ENCODE assay signal across 13 cellular contexts in genomic region chr10:80537705-80538480, GRCh38. TPM values are rescaled to one million over a fixed set of nuclear protein-coding genes. Genes with fewer than 3 reads are reported as not detected.
DNase-seq lines count a peak whose midpoint lies in the region; ATAC-seq and TF ChIP-seq lines count a peak whose summit lies in the region.
"Had no signal": no experiment of that assay in that cellular context is flagged by ENCODE, and none has a peak within 500 bp of the region (broad histone marks: within the 10 kb centered on the region; RNA-seq: fewer than 3 reads in every experiment).

Gene SH2D4B, plus strand, starts transcription at chr10:80537902. Its CDS starts 430 bp downstream, at chr10:80538332.

- H3K36me3 ChIP-seq in colonic mucosa (no peaks in the 10 kb centered on the region), neural progenitor cell (no peaks in the 10 kb centered on the region)

- H3K27ac Mint-ChIP-seq in neural progenitor cell = peak within 1 kb of the TSS; percentile 91

- no peak within 1 kb of the TSS for H3K27ac ChIP-seq in colonic mucosa
- peak within 1 kb of the TSS; percentile 34 for H3K27ac ChIP-seq in neural progenitor cell

- no peaks in the 10 kb centered on the region for H3K79me2 ChIP-seq in neural progenitor cell (ENCODE audit: low read depth)

- peaks cover 9% of the 10 kb centered on the region for H3F3A ChIP-seq in neural progenitor cell (ENCODE audit: low read depth)

- H3K4me1 ChIP-seq in colonic mucosa (no peaks in the 10 kb centered on the region), neural progenitor cell (peaks cover 13% of the 10 kb centered on the region)

- H3K27me3 ChIP-seq in colonic mucosa = no peaks in the 10 kb centered on the region
- peaks cover 3% of the 10 kb centered on the region for H3K27me3 ChIP-seq in neural progenitor cell

- TF ChIP-seq CTCF in NB4 (IDR thresholded peaks at IDR 0.05; ENCODE audit: low read depth, low read length) = no peak
- no peak for TF ChIP-seq CTCF in colonic mucosa (IDR thresholded peaks at IDR 0.05)
- TF ChIP-seq CTCF in neural progenitor cell (IDR thresholded peaks at IDR 0.05) = no peak

- H3K36me3 Mint-ChIP-seq in neural progenitor cell = peaks cover 2% of the 10 kb centered on the region

- H3K4me3 Mint-ChIP-seq in neural progenitor cell = no peak within 1 kb of the TSS

- no peak within 1 kb of the TSS for H3K9ac ChIP-seq in colonic mucosa (ENCODE audit: low read depth in 2 of 2, low read length in 2 of 2)
- no peak within 1 kb of the TSS for H3K9ac ChIP-seq in neural progenitor cell

- H3K27me3 Mint-ChIP-seq in neural progenitor cell (ENCODE audit: insufficient read depth, low read depth) = peaks cover 4% of the 10 kb centered on the region

- H3K4me3 ChIP-seq in NB4 (ENCODE audit: low read depth, low read length) (peak within 1 kb of the TSS; percentile 87), colonic mucosa (no peak within 1 kb of the TSS), neural progenitor cell (no peak within 1 kb of the TSS)

- H3K9me3 Mint-ChIP-seq in neural progenitor cell = peaks cover 7% of the 10 kb centered on the region

- no peak for TF ChIP-seq POLR2A in NB4 (IDR thresholded peaks at IDR 0.05; ENCODE audit: extremely low read depth, insufficient read length)

- ATAC-seq in HG03045 (IDR thresholded peaks at IDR 0.05; ENCODE audit: unreplicated experiment) = no peak
- ATAC-seq in GM18868 (IDR thresholded peaks at IDR 0.05; ENCODE audit: unreplicated experiment) = no peak
- no peak for ATAC-seq in HG03139 (IDR thresholded peaks at IDR 0.05; ENCODE audit: unreplicated experiment)
- ATAC-seq: activated CD4-positive, CD25-positive, alpha-beta regulatory T cell treated with anti-CD3 and anti-CD28 coated beads, Interleukin-2, amount 50 U/mL, for 24 hours had no signal

- H2AFZ ChIP-seq in neural progenitor cell (replicated peaks) = peak within 1 kb of the TSS; percentile 17

- H3K9me3 ChIP-seq in colonic mucosa = no peaks in the 10 kb centered on the region
- H3K9me3 ChIP-seq in neural progenitor cell (ENCODE audit: low read depth) = no peaks in the 10 kb centered on the region

- H3K4me1 Mint-ChIP-seq in neural progenitor cell = peaks cover 8% of the 10 kb centered on the region

- DNase-seq in COLO668 (lab: John Stamatoyannopoulos, UW; ENCODE audit: unreplicated experiment) (peak; percentile 5), NB4 (ENCODE audit: low read depth) (no peak), colonic mucosa (peak; percentile 11), neural progenitor cell (ENCODE audit: low spot score) (peak; percentile 27), hypothalamus (lab: John Stamatoyannopoulos, UW) (no peak)
- DNase-seq: amygdala, NCI-H1092, NCI-H526 treated with DMSO at 0.1 percent for 48 hours, Right ventricle myocardium superior had no signal

- peak within 1 kb of the TSS; percentile 49 for H3K4me2 ChIP-seq in neural progenitor cell

- no peaks in the 10 kb centered on the region for H4K20me1 ChIP-seq in neural progenitor cell (ENCODE audit: low read depth)

- intact Hi-C loops in colonic mucosa (cut with DNase I) = no loop called here

RNA-seq across cellular contexts. Expression of gene SH2D4B, which starts in this region (rescaled TPM):
- total RNA-seq in colonic mucosa (not detected), neural progenitor cell (ENCODE audit: low replicate concordance) (0.06 and 0.11 TPM in 2 replicates)
- total RNA-seq: Right ventricle myocardium superior had no signal

Comparison
In these comparisons a context has a peak if more than half of its experiments do, and no peak if none do; other contexts are left out.
1. Peak in DNase-seq in colonic mucosa; RNA of the gene not detected or under 1 TPM.
2. Peak in DNase-seq, H3K27ac ChIP-seq and H3K4me2 ChIP-seq in neural progenitor cell; RNA of the gene not detected or under 1 TPM.